Comparison of ENCODE assay signal across 24 cellular contexts in genomic region chr10:13827418-13827817, GRCh38.
DNase-seq lines count a peak whose midpoint lies in the region; ATAC-seq and TF ChIP-seq lines count a peak whose summit lies in the region.
"Had no signal": no experiment of that assay in that cellular context is flagged by ENCODE, and none has a peak within 500 bp of the region (broad histone marks: within the 10 kb centered on the region; RNA-seq: fewer than 3 reads in every experiment).

No MANE protein-coding gene starts in this region.

- ATAC-seq in lower lobe of right lung (no peak), HG03565 (IDR thresholded peaks at IDR 0.05; ENCODE audit: unreplicated experiment) (no peak)
- ATAC-seq in activated CD8-positive, alpha-beta T cell treated with anti-CD3 and anti-CD28 coated beads, Interleukin-2, amount 10 ng/mL, durations not matched to agents 7 days and 5 days, result no peak
- ATAC-seq: activated T-helper 17 cell treated with anti-CD3 and anti-CD28 coated beads, Interleukin-2, amount 50 U/mL, for 72 hours; gastroesophageal sphincter; mucosa of descending colon; T-cell had no signal

- H3K27me3 Mint-ChIP-seq in brain, result peaks cover 5% of the 10 kb centered on the region
- H3K27me3 Mint-ChIP-seq in activated CD8-positive, alpha-beta T cell treated with anti-CD3 and anti-CD28 coated beads, Interleukin-2, amount 10 ng/mL, durations not matched to agents 7 days and 5 days (ENCODE audit: low read depth), result peaks cover 8% of the 10 kb centered on the region
- H3K27me3 Mint-ChIP-seq: activated T-helper 17 cell treated with anti-CD3 and anti-CD28 coated beads, Interleukin-2, amount 50 U/mL, for 72 hours had no signal

- H3K36me3 Mint-ChIP-seq in brain, result peaks cover 12% of the 10 kb centered on the region
- no peaks in the 10 kb centered on the region for H3K36me3 Mint-ChIP-seq in activated CD8-positive, alpha-beta T cell treated with anti-CD3 and anti-CD28 coated beads, Interleukin-2, amount 10 ng/mL, durations not matched to agents 7 days and 5 days (ENCODE audit: low read depth)
- H3K36me3 Mint-ChIP-seq: CD4-positive, CD25-positive, alpha-beta regulatory T cell; T-cell had no signal

- no peak overlapping the region for H3K9ac ChIP-seq in HUES64 (ENCODE audit: low read depth, low read length)

- DNase-seq in lower lobe of right lung (no peak), suprapubic skin (ENCODE audit: low spot score in 2 of 2) (no peak), HPDE6-E6E7 (ENCODE audit: extremely low spot score) (no peak), RKO (ENCODE audit: low spot score) (no peak)
- no peak for DNase-seq in activated CD8-positive, alpha-beta T cell treated with anti-CD3 and anti-CD28 coated beads, Interleukin-2, amount 10 ng/mL, durations not matched to agents 7 days and 5 days
- DNase-seq: activated CD4-positive, alpha-beta T cell treated with anti-CD3 and anti-CD28 coated beads, Interleukin-2, amount 10 ng/mL, durations not matched to agents 7 days and 5 days; CD4-positive, CD25-positive, alpha-beta regulatory T cell; DMS 273 treated with DMSO at 0.1 percent for 48 hours; GDM1; mucosa of descending colon; NCI-H187 treated with DMSO at 0.1 percent for 48 hours; NCI-H226; OCI-M1; retina; SHP77 treated with DMSO at 0.1 percent for 48 hours; substantia nigra; T-cell had no signal

- peak overlapping the region; percentile 57; the same call in 1 of the 2 replicates for H3K27ac ChIP-seq in HUES64 (ENCODE audit: low read depth, low read length)
- peak overlapping the region; percentile 24 for H3K27ac ChIP-seq in lower lobe of right lung
- H3K27ac ChIP-seq in suprapubic skin, result no peak overlapping the region
- H3K27ac ChIP-seq: neutrophil had no signal

- H3K4me1 Mint-ChIP-seq in brain, result peaks cover 81% of the 10 kb centered on the region
- H3K4me1 Mint-ChIP-seq in activated CD8-positive, alpha-beta T cell treated with anti-CD3 and anti-CD28 coated beads, Interleukin-2, amount 10 ng/mL, durations not matched to agents 7 days and 5 days (ENCODE audit: low read depth), result peaks cover 6% of the 10 kb centered on the region
- H3K4me1 Mint-ChIP-seq: activated T-helper 17 cell treated with anti-CD3 and anti-CD28 coated beads, Interleukin-2, amount 50 U/mL, for 72 hours had no signal

- CTCF ChIA-PET in activated CD8-positive, alpha-beta T cell treated with anti-CD3 and anti-CD28 coated beads, Interleukin-2, amount 10 ng/mL, durations not matched to agents 7 days and 5 days (lab: Charles Lee), result no interaction called here

- TF ChIP-seq CTCF in brain (conservative IDR thresholded peaks at IDR 0.05) (no peak), lower lobe of right lung (IDR thresholded peaks at IDR 0.05) (no peak), suprapubic skin (IDR thresholded peaks at IDR 0.05) (no peak)

- POLR2A ChIA-PET in activated CD8-positive, alpha-beta T cell treated with anti-CD3 and anti-CD28 coated beads, Interleukin-2, amount 10 ng/mL, durations not matched to agents 7 days and 5 days (lab: Charles Lee), result no interaction called here

- H3K4me1 ChIP-seq in HUES64 (ENCODE audit: insufficient read depth, low read length) (peaks cover 34% of the 10 kb centered on the region), lower lobe of right lung (peaks cover 16% of the 10 kb centered on the region), suprapubic skin (no peaks in the 10 kb centered on the region)

- 81% methylated on average over 10 of the region's 10 CpGs for WGBS in HUES64
- 56% methylated on average over 10 of the region's 10 CpGs for WGBS in suprapubic skin

- TF ChIP-seq EP300 in suprapubic skin (IDR thresholded peaks at IDR 0.05), result no peak

- peaks cover 0 to 4% (median 2%) of the 10 kb centered on the region in 5 experiments for H3K9me3 Mint-ChIP-seq in brain
- H3K9me3 Mint-ChIP-seq in activated CD8-positive, alpha-beta T cell treated with anti-CD3 and anti-CD28 coated beads, Interleukin-2, amount 10 ng/mL, durations not matched to agents 7 days and 5 days (ENCODE audit: insufficient read depth), result no peaks in the 10 kb centered on the region
- H3K9me3 Mint-ChIP-seq: activated CD4-positive, alpha-beta T cell treated with anti-CD3 and anti-CD28 coated beads, Interleukin-2, amount 10 ng/mL, durations not matched to agents 7 days and 5 days; activated T-helper 17 cell treated with anti-CD3 and anti-CD28 coated beads, Interleukin-2, amount 50 U/mL, for 72 hours; central memory CD8-positive, alpha-beta T cell; T-cell had no signal

- no peaks in the 10 kb centered on the region for H3K9me3 ChIP-seq in HUES64 (ENCODE audit: insufficient read depth, low read depth, low read length)
- no peaks in the 10 kb centered on the region for H3K9me3 ChIP-seq in lower lobe of right lung
- H3K9me3 ChIP-seq in suprapubic skin, result no peaks in the 10 kb centered on the region
- H3K9me3 ChIP-seq: gastroesophageal sphincter, mucosa of descending colon, neutrophil had no signal

- peak overlapping the region; percentile 54 to 94 (median 92) for H3K27ac Mint-ChIP-seq in brain
- H3K27ac Mint-ChIP-seq in activated CD8-positive, alpha-beta T cell treated with anti-CD3 and anti-CD28 coated beads, Interleukin-2, amount 10 ng/mL, durations not matched to agents 7 days and 5 days, result no peak overlapping the region
- H3K27ac Mint-ChIP-seq: activated CD4-positive, alpha-beta T cell treated with anti-CD3 and anti-CD28 coated beads, Interleukin-2, amount 10 ng/mL, durations not matched to agents 7 days and 5 days; activated T-helper 17 cell treated with anti-CD3 and anti-CD28 coated beads, Interleukin-2, amount 50 U/mL, for 72 hours; CD4-positive, CD25-positive, alpha-beta regulatory T cell; T-cell had no signal

- peak overlapping the region in 4 of 5 experiments; percentile 0 to 43 (median 26) for H3K4me3 Mint-ChIP-seq in brain
- H3K4me3 Mint-ChIP-seq in activated CD8-positive, alpha-beta T cell treated with anti-CD3 and anti-CD28 coated beads, Interleukin-2, amount 10 ng/mL, durations not matched to agents 7 days and 5 days, result no peak overlapping the region
- H3K4me3 Mint-ChIP-seq: activated CD4-positive, alpha-beta T cell treated with anti-CD3 and anti-CD28 coated beads, Interleukin-2, amount 10 ng/mL, durations not matched to agents 7 days and 5 days; activated T-helper 17 cell treated with anti-CD3 and anti-CD28 coated beads, Interleukin-2, amount 50 U/mL, for 72 hours; CD4-positive, CD25-positive, alpha-beta regulatory T cell; central memory CD8-positive, alpha-beta T cell; T-cell had no signal

- H3K27me3 ChIP-seq in HUES64 (ENCODE audit: insufficient read depth, low read length) (no peaks in the 10 kb centered on the region), lower lobe of right lung (ENCODE audit: low read depth) (no peaks in the 10 kb centered on the region), suprapubic skin (no peaks in the 10 kb centered on the region)
- H3K27me3 ChIP-seq: gastroesophageal sphincter had no signal

- H3K4me3 ChIP-seq in HUES64 (ENCODE audit: low read length) (no peak overlapping the region), lower lobe of right lung (peak overlapping the region; percentile 3), suprapubic skin (peak overlapping the region; percentile 24)
- H3K4me3 ChIP-seq: gastroesophageal sphincter, mucosa of descending colon had no signal

- H3K36me3 ChIP-seq in HUES64 (ENCODE audit: insufficient read depth, low read length) (no peaks in the 10 kb centered on the region), lower lobe of right lung (no peaks in the 10 kb centered on the region), suprapubic skin (no peaks in the 10 kb centered on the region)
- H3K36me3 ChIP-seq: gastroesophageal sphincter, neutrophil had no signal

- intact Hi-C loops in lower lobe of right lung (cut with DNase I), result no loop called here

- no peak for TF ChIP-seq POLR2A in suprapubic skin (IDR thresholded peaks at IDR 0.05)
